17 cellular contexts compared by ENCODE assay signal in the genomic region with DNA sequence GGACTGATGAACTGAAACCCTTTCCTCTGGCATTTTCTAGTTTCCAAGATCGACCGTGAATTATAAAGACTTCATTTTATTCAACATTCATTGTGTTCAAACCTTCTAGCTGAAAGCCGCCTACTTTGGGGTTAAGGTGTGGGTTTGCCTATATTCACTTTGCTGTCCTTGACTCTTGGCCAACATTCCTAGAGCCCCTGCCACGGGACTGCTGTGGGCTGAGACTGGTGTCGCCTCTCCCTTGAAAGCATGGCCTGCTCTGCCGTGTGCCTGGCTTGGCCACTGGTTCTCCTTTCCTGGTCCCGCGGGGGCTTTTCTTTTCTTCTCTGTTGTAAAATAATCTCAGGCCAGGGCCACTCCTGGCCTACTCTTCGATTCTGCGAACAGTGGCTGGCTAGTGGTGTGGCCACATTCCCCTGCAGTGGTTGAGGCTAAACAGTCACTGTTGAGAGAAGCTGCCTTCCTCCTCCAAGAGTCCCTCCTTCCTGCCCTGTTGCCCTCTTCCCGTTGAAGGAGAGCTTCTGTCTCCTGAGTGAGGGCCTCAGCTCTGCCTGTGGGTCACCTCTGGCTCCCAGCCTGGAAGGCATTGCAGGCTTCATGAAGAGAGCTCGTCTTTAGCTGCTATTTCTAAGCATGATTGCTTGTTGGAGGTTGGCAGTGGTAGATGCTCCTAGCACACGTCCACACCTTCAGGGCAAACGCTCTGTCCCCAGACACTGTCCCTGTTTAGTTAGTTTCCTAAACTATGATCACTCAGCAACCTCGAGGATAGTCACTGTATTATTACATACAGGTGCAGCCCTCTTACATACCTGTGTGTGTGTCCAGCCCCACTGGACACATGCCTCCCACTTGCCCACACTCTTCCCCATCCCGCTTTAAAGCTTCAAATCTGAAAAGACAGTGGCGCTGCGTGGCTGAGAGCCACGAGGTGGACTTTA.
A peak's percentile ranks its signal among the peaks of the same experiment; 100 is the strongest.
DNase-seq lines count a peak whose midpoint lies in the region; ATAC-seq and TF ChIP-seq lines count a peak whose summit lies in the region.
"Had no signal": no experiment of that assay in that cellular context is flagged by ENCODE, and none has a peak within 500 bp of the region (broad histone marks: within the 10 kb centered on the region; RNA-seq: fewer than 3 reads in every experiment).

No MANE protein-coding gene starts in this region.

- no peak overlapping the region for H3K4me3 ChIP-seq in BLaER1 treated with 17β-estradiol and CSF1 and Interleukin-3, amounts not matched to agents 10 nM and 100 nM
- H3K4me3 ChIP-seq in brain microvascular endothelial cell (ENCODE audit: low read depth, low read length), result no peak overlapping the region
- no peak overlapping the region for H3K4me3 ChIP-seq in SK-N-SH (ENCODE audit: low read depth in 2 of 2, low read length in 1 of 2)
- H3K4me3 ChIP-seq: stomach had no signal

- H3K9me3 ChIP-seq in BLaER1 treated with 17β-estradiol and CSF1 and Interleukin-3, amounts not matched to agents 10 nM and 100 nM (replicated peaks in 1 of 11), result no peaks in the 10 kb centered on the region
- no peaks in the 10 kb centered on the region for H3K9me3 ChIP-seq in SK-N-SH
- H3K9me3 ChIP-seq: stomach had no signal

- in situ Hi-C loops in brain microvascular endothelial cell (cut with HindIII; ENCODE audit: low pct_ligation_motif_present, low sequenced_read_pairs), result no loop called here

- peak overlapping the region in 9 of 11 experiments; percentile 37 to 76 (median 62); a peak in 17 of 22 replicates for H3K27ac ChIP-seq in BLaER1 treated with 17β-estradiol and CSF1 and Interleukin-3, amounts not matched to agents 10 nM and 100 nM
- H3K27ac ChIP-seq in brain microvascular endothelial cell (no peak overlapping the region), SK-N-SH (ENCODE audit: low read depth in 2 of 2, low read length in 1 of 2) (no peak overlapping the region)

- POLR2A ChIA-PET in SK-N-SH (lab: Yijun Ruan, JAX), result no interaction called here

- TF ChIP-seq RAD21 in SK-N-SH (IDR thresholded peaks at IDR 0.05; ENCODE audit: low read length), result no peak

- CTCF ChIA-PET in SK-N-SH (lab: Yijun Ruan, JAX), result interaction anchor here (1.3 to 1.4 kb wide), 2 partner anchors 19 to 486 kb away, joined by 3 read pairs; no protein-coding TSS in a partner anchor

- 88% methylated on average over 19 of the region's 19 CpGs for WGBS in SK-N-SH (ENCODE audit: low lambda C conversion rate)

- H3F3A ChIP-seq in SK-N-SH (replicated peaks; ENCODE audit: insufficient read depth), result no peaks in the 10 kb centered on the region

- no peak for TF ChIP-seq CTCF in chondrocyte (IDR thresholded peaks at IDR 0.05)
- TF ChIP-seq CTCF in nephron (IDR thresholded peaks at IDR 0.05; ENCODE audit: unreplicated experiment in 3 of 3), result no peak
- TF ChIP-seq CTCF in brain microvascular endothelial cell (IDR thresholded peaks at IDR 0.05; ENCODE audit: low read depth, low read length, missing control alignments), result no peak
- no peak for TF ChIP-seq CTCF in SK-N-SH (IDR thresholded peaks at IDR 0.05)

- no peak for TF ChIP-seq EP300 in SK-N-SH (IDR thresholded peaks at IDR 0.05; ENCODE audit: borderline replicate concordance in 1 of 2, low read depth in 1 of 2, low read length in 1 of 2)

- peaks cover 0 to 29% (median 6%) of the 10 kb centered on the region in 11 experiments; a peak in 11 of 22 replicates for H3K36me3 ChIP-seq in BLaER1 treated with 17β-estradiol and CSF1 and Interleukin-3, amounts not matched to agents 10 nM and 100 nM
- no peaks in the 10 kb centered on the region for H3K36me3 ChIP-seq in brain microvascular endothelial cell (replicated peaks)
- peaks cover 0 to 3% of the 10 kb centered on the region in 2 experiments for H3K36me3 ChIP-seq in SK-N-SH (replicated peaks in 1 of 2; ENCODE audit: control insufficient read depth in 1 of 2, insufficient read depth in 2 of 2, low read length in 1 of 2)
- H3K36me3 ChIP-seq: stomach had no signal

- H4K20me1 ChIP-seq in BLaER1 treated with 17β-estradiol and CSF1 and Interleukin-3, amounts not matched to agents 10 nM and 100 nM, result peaks cover 12 to 99% (median 80%) of the 10 kb centered on the region in 11 experiments; a peak in 19 of 22 replicates
- H4K20me1 ChIP-seq in SK-N-SH (ENCODE audit: insufficient read depth), result peaks cover 81% of the 10 kb centered on the region

- no peaks in the 10 kb centered on the region for H3K27me3 ChIP-seq in BLaER1 treated with 17β-estradiol and CSF1 and Interleukin-3, amounts not matched to agents 10 nM and 100 nM
- H3K27me3 ChIP-seq in brain microvascular endothelial cell (replicated peaks) (no peaks in the 10 kb centered on the region), SK-N-SH (ENCODE audit: insufficient read depth) (no peaks in the 10 kb centered on the region)
- H3K27me3 ChIP-seq: stomach had no signal

- DNase-seq in chondrocyte (ENCODE audit: low spot score) (no peak), brain microvascular endothelial cell (no peak), SK-N-SH (no peak)
- DNase-seq: activated CD4-positive, alpha-beta T cell treated with anti-CD3 and anti-CD28 coated beads for 4 hours; activated T-cell treated with anti-CD3 and anti-CD28 coated beads, Interleukin-2, amount 50 U/mL, for 72 hours; amniotic stem cell; DMS153; H7; KG1; NCI-H510A treated with DMSO at 0.1 percent for 48 hours; small intestine; stomach had no signal

- H3K27me3 Mint-ChIP-seq in IgD-negative memory B cell, result no peaks in the 10 kb centered on the region
- no peaks in the 10 kb centered on the region for H3K27me3 Mint-ChIP-seq in chondrocyte (ENCODE audit: low read depth)
- H3K27me3 Mint-ChIP-seq in nephron (ENCODE audit: low read depth), result peaks cover 3% of the 10 kb centered on the region

- H3K9me2 ChIP-seq in SK-N-SH, result no peaks in the 10 kb centered on the region

- peaks cover 7% of the 10 kb centered on the region for H3K36me3 Mint-ChIP-seq in IgD-negative memory B cell
- H3K36me3 Mint-ChIP-seq in chondrocyte (ENCODE audit: low read depth), result no peaks in the 10 kb centered on the region
- H3K36me3 Mint-ChIP-seq in nephron (ENCODE audit: low read depth), result no peaks in the 10 kb centered on the region

- H3K27ac Mint-ChIP-seq in IgD-negative memory B cell, result peak overlapping the region; percentile 67 to 98 (median 91)
- peak overlapping the region; percentile 88 for H3K27ac Mint-ChIP-seq in chondrocyte (ENCODE audit: unreplicated experiment)
- peak overlapping the region; percentile 58 to 77 (median 74) for H3K27ac Mint-ChIP-seq in nephron
- H3K27ac Mint-ChIP-seq: activated T-cell treated with anti-CD3 and anti-CD28 coated beads, Interleukin-2, amount 50 U/mL, for 72 hours had no signal

- peaks cover 82 to 98% (median 90%) of the 10 kb centered on the region in 10 experiments for H3K4me1 ChIP-seq in BLaER1 treated with 17β-estradiol and CSF1 and Interleukin-3, amounts not matched to agents 10 nM and 100 nM
- peaks cover 7 to 35% of the 10 kb centered on the region in 2 experiments; a peak in 2 of 4 replicates for H3K4me1 ChIP-seq in SK-N-SH (ENCODE audit: control insufficient read depth in 1 of 2, insufficient read depth in 2 of 2, low read depth in 1 of 2, low read length in 1 of 2)

- H3K79me2 ChIP-seq in SK-N-SH (ENCODE audit: insufficient read depth), result peaks cover 92% of the 10 kb centered on the region

- peak overlapping the region in 5 of 11 experiments; percentile 8 to 67 (median 26); a peak in 4 of 22 replicates for H3K9ac ChIP-seq in BLaER1 treated with 17β-estradiol and CSF1 and Interleukin-3, amounts not matched to agents 10 nM and 100 nM
- no peak overlapping the region for H3K9ac ChIP-seq in SK-N-SH

- peak overlapping the region; percentile 87 to 95 (median 91) for H3K4me2 ChIP-seq in BLaER1 treated with 17β-estradiol and CSF1 and Interleukin-3, amounts not matched to agents 10 nM and 100 nM
- no peak overlapping the region for H3K4me2 ChIP-seq in SK-N-SH

- ATAC-seq in HG02678 (IDR thresholded peaks at IDR 0.05; ENCODE audit: unreplicated experiment) (no peak), GM21619 (IDR thresholded peaks at IDR 0.05; ENCODE audit: unreplicated experiment) (no peak)
- ATAC-seq: activated T-cell treated with anti-CD3 and anti-CD28 coated beads, Interleukin-2, amount 50 U/mL, for 72 hours had no signal

- peak overlapping the region in 3 of 4 donors; percentile 24 to 59 (median 25) for H3K4me3 Mint-ChIP-seq in IgD-negative memory B cell
- no peak overlapping the region for H3K4me3 Mint-ChIP-seq in chondrocyte (ENCODE audit: unreplicated experiment)
- H3K4me3 Mint-ChIP-seq in nephron, result no peak overlapping the region
- H3K4me3 Mint-ChIP-seq: activated T-cell treated with anti-CD3 and anti-CD28 coated beads, Interleukin-2, amount 50 U/mL, for 72 hours had no signal

- no peak overlapping the region for H2AFZ ChIP-seq in SK-N-SH (ENCODE audit: low read depth)

- H3K4me1 Mint-ChIP-seq in IgD-negative memory B cell, result peaks cover 29 to 59% (median 50%) of the 10 kb centered on the region in 3 donors
- peaks cover 82% of the 10 kb centered on the region for H3K4me1 Mint-ChIP-seq in chondrocyte (ENCODE audit: low read depth)
- H3K4me1 Mint-ChIP-seq in nephron, result peaks cover 86% of the 10 kb centered on the region

- H3K9me3 Mint-ChIP-seq in IgD-negative memory B cell, result no peaks in the 10 kb centered on the region
- H3K9me3 Mint-ChIP-seq in chondrocyte (ENCODE audit: low read depth), result no peaks in the 10 kb centered on the region
- no peaks in the 10 kb centered on the region for H3K9me3 Mint-ChIP-seq in nephron
- H3K9me3 Mint-ChIP-seq: activated T-cell treated with anti-CD3 and anti-CD28 coated beads, Interleukin-2, amount 50 U/mL, for 72 hours had no signal

TF ChIP-seq in SK-N-SH, 30 proteins besides CTCF, POLR2A, EP300 and RAD21 (continues in another document):
- no peak for TF ChIP-seq RXRA (IDR thresholded peaks at IDR 0.05; ENCODE audit: borderline replicate concordance, low read depth)
- TF ChIP-seq NFIC (IDR thresholded peaks at IDR 0.05; ENCODE audit: borderline replicate concordance), result no peak
- no peak for TF ChIP-seq POLR2AphosphoS5 (IDR thresholded peaks at IDR 0.05; ENCODE audit: low read depth, low read length)
- no peak for TF ChIP-seq GABPA (IDR thresholded peaks at IDR 0.05; ENCODE audit: low read depth)
- TF ChIP-seq SMC3 (IDR thresholded peaks at IDR 0.05; ENCODE audit: low read depth, low read length), result no peak
- TF ChIP-seq, protein P1, sequence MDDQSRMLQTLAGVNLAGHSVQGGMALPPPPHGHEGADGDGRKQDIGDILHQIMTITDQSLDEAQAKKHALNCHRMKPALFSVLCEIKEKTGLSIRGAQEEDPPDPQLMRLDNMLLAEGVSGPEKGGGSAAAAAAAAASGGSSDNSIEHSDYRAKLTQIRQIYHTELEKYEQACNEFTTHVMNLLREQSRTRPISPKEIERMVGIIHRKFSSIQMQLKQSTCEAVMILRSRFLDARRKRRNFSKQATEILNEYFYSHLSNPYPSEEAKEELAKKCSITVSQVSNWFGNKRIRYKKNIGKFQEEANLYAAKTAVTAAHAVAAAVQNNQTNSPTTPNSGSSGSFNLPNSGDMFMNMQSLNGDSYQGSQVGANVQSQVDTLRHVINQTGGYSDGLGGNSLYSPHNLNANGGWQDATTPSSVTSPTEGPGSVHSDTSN (IDR thresholded peaks at IDR 0.05), result no peak
- TF ChIP-seq JUND (IDR thresholded peaks at IDR 0.05), result no peak

Comparison
In these comparisons a context has a peak if more than half of its experiments do, and no peak if none do; other contexts are left out.
1. H3K27ac ChIP-seq: peak in BLaER1 treated with 17β-estradiol and CSF1 and Interleukin-3, amounts not matched to agents 10 nM and 100 nM (9 of 11); none in brain microvascular endothelial cell (single experiment) and SK-N-SH (0 of 2).
2. H3K4me3 Mint-ChIP-seq: peak in IgD-negative memory B cell (3 of 4); none in chondrocyte (single experiment) and nephron (0 of 3).
3. Peak in every context shown above with its lines, with median percentiles within 50 percentile points of each other: H3K27ac Mint-ChIP-seq.